In genomic region chr17:27529230-27529796, GRCh38 we compare ENCODE assay signal across 1 cellular context.
A peak's percentile ranks its signal among the peaks of the same experiment; 100 is the strongest.
TF ChIP-seq lines count a peak whose summit lies in the region.

No MANE protein-coding gene starts in this region.

TF ChIP-seq in K562, 482 proteins besides CTCF, POLR2A, EP300 and RAD21 (continued from another document and continues in another):
- TF ChIP-seq ZNF398 (CRISPR knock-in tag; IDR thresholded peaks at IDR 0.05) (peak; percentile 40; the same call in 1 of the 2 replicates), JUN (IDR thresholded peaks at IDR 0.05; ENCODE audit: borderline replicate concordance, low read depth, low read length) (peak; percentile 73), JUN (CRISPR knock-in tag; IDR thresholded peaks at IDR 0.05; ENCODE audit: borderline replicate concordance) (no peak), MTF1 (CRISPR knock-in tag; IDR thresholded peaks at IDR 0.05; ENCODE audit: borderline replicate concordance) (0 out of 2 replicates have a peak, but pooled peaks have one; percentile 50), SMARCB1 (IDR thresholded peaks at IDR 0.05; ENCODE audit: insufficient read length, low read depth) (peak; percentile 79), TAF1 (IDR thresholded peaks at IDR 0.05; ENCODE audit: control insufficient read depth, extremely low read depth, insufficient read depth, low read length, severe bottlenecking) (no peak), POLR2G (IDR thresholded peaks at IDR 0.05; ENCODE audit: low read depth, low read length) (peak; percentile 42; the same call in 1 of the 2 replicates), MXD1 (CRISPR knock-in tag; IDR thresholded peaks at IDR 0.05; ENCODE audit: borderline replicate concordance, poor library complexity, severe bottlenecking) (no peak), CHCHD3 (CRISPR knock-in tag; IDR thresholded peaks at IDR 0.05) (no peak), LEF1 (IDR thresholded peaks at IDR 0.05) (peak; percentile 61; the same call in 1 of the 2 replicates), FOXK1 (CRISPR knock-in tag; IDR thresholded peaks at IDR 0.05; ENCODE audit: borderline replicate concordance) (no peak), ZFP30 (CRISPR knock-in tag; IDR thresholded peaks at IDR 0.05; ENCODE audit: borderline replicate concordance) (no peak), ZNF239 (CRISPR knock-in tag; IDR thresholded peaks at IDR 0.05) (0 out of 2 replicates have a peak, but pooled peaks have one; percentile 19), TEAD1 (CRISPR knock-in tag; IDR thresholded peaks at IDR 0.05) (peak in 1 of 2 experiments; percentile 73; a peak in 2 of 4 replicates), HNRNPUL1 (IDR thresholded peaks at IDR 0.05; ENCODE audit: low read length) (no peak), DPF2 (IDR thresholded peaks at IDR 0.05) (peak; percentile 82), ZNF592 (IDR thresholded peaks at IDR 0.05) (peak; percentile 99), PHTF2 (CRISPR knock-in tag; IDR thresholded peaks at IDR 0.05) (no peak), MAZ (CRISPR knock-in tag; conservative IDR thresholded peaks at IDR 0.05 in 1 of 2, IDR thresholded peaks at IDR 0.05 in 1 of 2) (peak; percentile 62 to 67), BCLAF1 (IDR thresholded peaks at IDR 0.05; ENCODE audit: borderline replicate concordance in 1 of 2, control insufficient read depth in 1 of 2, low read depth in 2 of 2, low read length in 1 of 2) (no peak), KLF6 (CRISPR knock-in tag; IDR thresholded peaks at IDR 0.05; ENCODE audit: borderline replicate concordance) (peak; percentile 10; the same call in 1 of the 2 replicates), PTRF (tag; IDR thresholded peaks at IDR 0.05) (peak; percentile 34), MNT (conservative IDR thresholded peaks at IDR 0.05) (peak in 1 of 2 experiments; percentile 54; a peak in 2 of 4 replicates), MEF2D (tag; conservative IDR thresholded peaks at IDR 0.05; ENCODE audit: low read depth) (peak; percentile 86), CREM (IDR thresholded peaks at IDR 0.05; ENCODE audit: low read depth) (peak; percentile 41; the same call in 1 of the 2 replicates), MECOM (CRISPR knock-in tag; IDR thresholded peaks at IDR 0.05) (peak; percentile 93), ESRRA (IDR thresholded peaks at IDR 0.05; ENCODE audit: borderline replicate concordance, low read depth) (peak; percentile 37; the same call in 1 of the 2 replicates), NCOR1 (IDR thresholded peaks at IDR 0.05) (peak; percentile 88), CHD2 (IDR thresholded peaks at IDR 0.05; ENCODE audit: low read depth, low read length) (no peak), ZNF586 (CRISPR knock-in tag; conservative IDR thresholded peaks at IDR 0.05) (0 out of 2 replicates have a peak, but pooled peaks have one; percentile 43), ESRRB (CRISPR knock-in tag; IDR thresholded peaks at IDR 0.05; ENCODE audit: borderline replicate concordance) (no peak), ZNF561 (CRISPR knock-in tag; conservative IDR thresholded peaks at IDR 0.05) (no peak)
- TF ChIP-seq, protein P1, sequence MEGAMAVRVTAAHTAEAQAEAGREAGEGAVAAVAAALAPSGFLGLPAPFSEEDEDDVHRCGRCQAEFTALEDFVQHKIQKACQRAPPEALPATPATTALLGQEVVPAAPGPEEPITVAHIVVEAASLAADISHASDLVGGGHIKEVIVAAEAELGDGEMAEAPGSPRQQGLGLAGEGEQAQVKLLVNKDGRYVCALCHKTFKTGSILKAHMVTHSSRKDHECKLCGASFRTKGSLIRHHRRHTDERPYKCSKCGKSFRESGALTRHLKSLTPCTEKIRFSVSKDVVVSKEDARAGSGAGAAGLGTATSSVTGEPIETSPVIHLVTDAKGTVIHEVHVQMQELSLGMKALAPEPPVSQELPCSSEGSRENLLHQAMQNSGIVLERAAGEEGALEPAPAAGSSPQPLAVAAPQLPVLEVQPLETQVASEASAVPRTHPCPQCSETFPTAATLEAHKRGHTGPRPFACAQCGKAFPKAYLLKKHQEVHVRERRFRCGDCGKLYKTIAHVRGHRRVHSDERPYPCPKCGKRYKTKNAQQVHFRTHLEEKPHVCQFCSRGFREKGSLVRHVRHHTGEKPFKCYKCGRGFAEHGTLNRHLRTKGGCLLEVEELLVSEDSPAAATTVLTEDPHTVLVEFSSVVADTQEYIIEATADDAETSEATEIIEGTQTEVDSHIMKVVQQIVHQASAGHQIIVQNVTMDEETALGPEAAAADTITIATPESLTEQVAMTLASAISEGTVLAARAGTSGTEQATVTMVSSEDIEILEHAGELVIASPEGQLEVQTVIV (CRISPR knock-in tag; IDR thresholded peaks at IDR 0.05; ENCODE audit: borderline replicate concordance) = no peak
- TF ChIP-seq, protein P2, sequence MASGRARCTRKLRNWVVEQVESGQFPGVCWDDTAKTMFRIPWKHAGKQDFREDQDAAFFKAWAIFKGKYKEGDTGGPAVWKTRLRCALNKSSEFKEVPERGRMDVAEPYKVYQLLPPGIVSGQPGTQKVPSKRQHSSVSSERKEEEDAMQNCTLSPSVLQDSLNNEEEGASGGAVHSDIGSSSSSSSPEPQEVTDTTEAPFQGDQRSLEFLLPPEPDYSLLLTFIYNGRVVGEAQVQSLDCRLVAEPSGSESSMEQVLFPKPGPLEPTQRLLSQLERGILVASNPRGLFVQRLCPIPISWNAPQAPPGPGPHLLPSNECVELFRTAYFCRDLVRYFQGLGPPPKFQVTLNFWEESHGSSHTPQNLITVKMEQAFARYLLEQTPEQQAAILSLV (tag; IDR thresholded peaks at IDR 0.05) = peak; percentile 90
- TF ChIP-seq, protein P3, sequence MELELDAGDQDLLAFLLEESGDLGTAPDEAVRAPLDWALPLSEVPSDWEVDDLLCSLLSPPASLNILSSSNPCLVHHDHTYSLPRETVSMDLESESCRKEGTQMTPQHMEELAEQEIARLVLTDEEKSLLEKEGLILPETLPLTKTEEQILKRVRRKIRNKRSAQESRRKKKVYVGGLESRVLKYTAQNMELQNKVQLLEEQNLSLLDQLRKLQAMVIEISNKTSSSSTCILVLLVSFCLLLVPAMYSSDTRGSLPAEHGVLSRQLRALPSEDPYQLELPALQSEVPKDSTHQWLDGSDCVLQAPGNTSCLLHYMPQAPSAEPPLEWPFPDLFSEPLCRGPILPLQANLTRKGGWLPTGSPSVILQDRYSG (tag; conservative IDR thresholded peaks at IDR 0.05; ENCODE audit: low read depth) = peak; percentile 88
- TF ChIP-seq, protein P4, sequence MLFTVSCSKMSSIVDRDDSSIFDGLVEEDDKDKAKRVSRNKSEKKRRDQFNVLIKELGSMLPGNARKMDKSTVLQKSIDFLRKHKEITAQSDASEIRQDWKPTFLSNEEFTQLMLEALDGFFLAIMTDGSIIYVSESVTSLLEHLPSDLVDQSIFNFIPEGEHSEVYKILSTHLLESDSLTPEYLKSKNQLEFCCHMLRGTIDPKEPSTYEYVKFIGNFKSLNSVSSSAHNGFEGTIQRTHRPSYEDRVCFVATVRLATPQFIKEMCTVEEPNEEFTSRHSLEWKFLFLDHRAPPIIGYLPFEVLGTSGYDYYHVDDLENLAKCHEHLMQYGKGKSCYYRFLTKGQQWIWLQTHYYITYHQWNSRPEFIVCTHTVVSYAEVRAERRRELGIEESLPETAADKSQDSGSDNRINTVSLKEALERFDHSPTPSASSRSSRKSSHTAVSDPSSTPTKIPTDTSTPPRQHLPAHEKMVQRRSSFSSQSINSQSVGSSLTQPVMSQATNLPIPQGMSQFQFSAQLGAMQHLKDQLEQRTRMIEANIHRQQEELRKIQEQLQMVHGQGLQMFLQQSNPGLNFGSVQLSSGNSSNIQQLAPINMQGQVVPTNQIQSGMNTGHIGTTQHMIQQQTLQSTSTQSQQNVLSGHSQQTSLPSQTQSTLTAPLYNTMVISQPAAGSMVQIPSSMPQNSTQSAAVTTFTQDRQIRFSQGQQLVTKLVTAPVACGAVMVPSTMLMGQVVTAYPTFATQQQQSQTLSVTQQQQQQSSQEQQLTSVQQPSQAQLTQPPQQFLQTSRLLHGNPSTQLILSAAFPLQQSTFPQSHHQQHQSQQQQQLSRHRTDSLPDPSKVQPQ (CRISPR knock-in tag; IDR thresholded peaks at IDR 0.05; ENCODE audit: borderline replicate concordance) = no peak
- TF ChIP-seq, protein P5, sequence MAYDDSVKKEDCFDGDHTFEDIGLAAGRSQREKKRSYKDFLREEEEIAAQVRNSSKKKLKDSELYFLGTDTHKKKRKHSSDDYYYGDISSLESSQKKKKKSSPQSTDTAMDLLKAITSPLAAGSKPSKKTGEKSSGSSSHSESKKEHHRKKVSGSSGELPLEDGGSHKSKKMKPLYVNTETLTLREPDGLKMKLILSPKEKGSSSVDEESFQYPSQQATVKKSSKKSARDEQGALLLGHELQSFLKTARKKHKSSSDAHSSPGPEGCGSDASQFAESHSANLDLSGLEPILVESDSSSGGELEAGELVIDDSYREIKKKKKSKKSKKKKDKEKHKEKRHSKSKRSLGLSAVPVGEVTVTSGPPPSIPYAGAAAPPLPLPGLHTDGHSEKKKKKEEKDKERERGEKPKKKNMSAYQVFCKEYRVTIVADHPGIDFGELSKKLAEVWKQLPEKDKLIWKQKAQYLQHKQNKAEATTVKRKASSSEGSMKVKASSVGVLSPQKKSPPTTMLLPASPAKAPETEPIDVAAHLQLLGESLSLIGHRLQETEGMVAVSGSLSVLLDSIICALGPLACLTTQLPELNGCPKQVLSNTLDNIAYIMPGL (CRISPR knock-in tag; IDR thresholded peaks at IDR 0.05) = no peak
